Comparison of ENCODE assay signal across 17 cellular contexts in the genomic region with DNA sequence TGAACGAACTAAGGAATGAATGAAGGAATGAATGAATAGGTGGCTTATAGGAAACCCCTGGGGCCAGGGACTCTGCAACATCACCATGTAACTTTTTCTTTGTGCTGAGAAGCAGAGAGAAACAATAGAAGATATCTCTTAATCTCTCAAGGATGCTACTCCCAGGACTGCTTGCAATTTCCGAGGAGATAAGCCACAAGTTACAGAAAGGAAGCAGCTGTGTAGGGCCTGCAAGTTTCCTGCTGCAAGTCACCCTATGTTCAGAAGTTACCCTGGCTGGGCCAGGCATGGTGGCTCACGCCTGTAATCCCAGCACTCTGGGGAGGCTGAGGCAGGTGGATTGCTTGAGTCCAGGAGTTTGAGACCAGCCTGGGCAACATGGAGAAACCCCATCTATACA. TPM values are rescaled to one million over a fixed set of nuclear protein-coding genes. Genes with fewer than 3 reads are reported as not detected.
A peak's percentile ranks its signal among the peaks of the same experiment; 100 is the strongest.
DNase-seq lines count a peak whose midpoint lies in the region; ATAC-seq, FAIRE-seq and TF ChIP-seq lines count a peak whose summit lies in the region.
"Had no signal": no experiment of that assay in that cellular context is flagged by ENCODE, and none has a peak within 500 bp of the region (broad histone marks: within the 10 kb centered on the region; RNA-seq: fewer than 3 reads in every experiment).

No MANE protein-coding gene starts in this region.

- H3K4me3 ChIP-seq in GM23338 (no peak overlapping the region), HepG2 (replicated peaks in 1 of 3; ENCODE audit: insufficient read depth in 1 of 3, low read depth in 2 of 3, low read length in 3 of 3) (no peak overlapping the region), coronary artery (no peak overlapping the region), SJCRH30 (no peak overlapping the region)
- H3K4me3 ChIP-seq: left ventricle myocardium inferior had no signal

- CTCF ChIA-PET in HepG2 (lab: Yijun Ruan, JAX; ENCODE audit: low intra/inter-chr PET ratio, low total read pairs), result no interaction called here

- H3K4me3 Mint-ChIP-seq in CD14-positive monocyte, result peak overlapping the region in 1 of 2 donors; percentile 89
- H3K4me3 Mint-ChIP-seq in GM23338, result no peak overlapping the region
- H3K4me3 Mint-ChIP-seq in T-helper 2 cell treated with Interferon-gamma antibody and Interleukin-4, amounts not matched to agents 5 μg/mL and 100 μg/mL, for 36 hours, result peak overlapping the region; percentile 25
- H3K4me3 Mint-ChIP-seq: activated naive CD8-positive, alpha-beta T cell treated with anti-CD3 and anti-CD28 coated beads, Interleukin-2, amount 50 U/mL, for 24 hours; effector memory CD8-positive, alpha-beta T cell had no signal

- H3K9me3 Mint-ChIP-seq in CD14-positive monocyte, result peaks cover 0 to 2% (median 0%) of the 10 kb centered on the region in 7 donors
- H3K9me3 Mint-ChIP-seq in GM23338, result no peaks in the 10 kb centered on the region; the same call in 2 of the 3 replicates
- H3K9me3 Mint-ChIP-seq in T-helper 2 cell treated with Interferon-gamma antibody and Interleukin-4, amounts not matched to agents 5 μg/mL and 100 μg/mL, for 36 hours, result no peaks in the 10 kb centered on the region
- H3K9me3 Mint-ChIP-seq: activated naive CD8-positive, alpha-beta T cell treated with anti-CD3 and anti-CD28 coated beads, Interleukin-2, amount 50 U/mL, for 24 hours; effector memory CD8-positive, alpha-beta T cell had no signal

- BruUV-seq in HepG2 (replicated peaks; lab: Mats Ljungman, UMichigan), result TSS peak; percentile 43

- H3K27ac Mint-ChIP-seq in CD14-positive monocyte (peak overlapping the region in 6 of 7 donors; percentile 80 to 90 (median 86)), GM23338 (no peak overlapping the region)
- peak overlapping the region; percentile 4 for H3K27ac Mint-ChIP-seq in T-helper 2 cell treated with Interferon-gamma antibody and Interleukin-4, amounts not matched to agents 5 μg/mL and 100 μg/mL, for 36 hours
- H3K27ac Mint-ChIP-seq: activated naive CD8-positive, alpha-beta T cell treated with anti-CD3 and anti-CD28 coated beads, Interleukin-2, amount 50 U/mL, for 24 hours; effector memory CD8-positive, alpha-beta T cell had no signal

- H3K9ac ChIP-seq in HepG2 (ENCODE audit: insufficient read depth, low read depth, low read length), result no peak overlapping the region

- in situ Hi-C loops in HepG2 (cut with HindIII; ENCODE audit: extremely low pct_ligation_motif_present, low pct_unique_long_range_greater_than_20kb), result no loop called here

- H3F3A ChIP-seq in GM23338 (replicated peaks; ENCODE audit: low read depth), result no peaks in the 10 kb centered on the region

- POLR2A ChIA-PET in HepG2 (lab: Yijun Ruan, JAX), result interaction anchor here (0.6 kb wide), 1 partner anchor 11 kb away, joined by 3 read pairs; no protein-coding TSS in a partner anchor

- H3K9me3 ChIP-seq in HepG2 (ENCODE audit: low read length) (no peaks in the 10 kb centered on the region), SJCRH30 (replicated peaks) (no peaks in the 10 kb centered on the region)
- H3K9me3 ChIP-seq: left ventricle myocardium inferior had no signal

- H4K20me1 ChIP-seq in GM23338 (replicated peaks; ENCODE audit: insufficient read depth), result no peaks in the 10 kb centered on the region
- no peaks in the 10 kb centered on the region for H4K20me1 ChIP-seq in HepG2 (ENCODE audit: insufficient read depth, low read length)

- DNase-seq in CD14-positive monocyte (ENCODE audit: low spot score), result no peak
- no peak for DNase-seq in GM23338 (ENCODE audit: low spot score)
- no peak for DNase-seq in T-helper 2 cell treated with Interferon-gamma antibody and Interleukin-4, amounts not matched to agents 5 μg/mL and 100 μg/mL, for 36 hours (ENCODE audit: low spot score)
- no peak for DNase-seq in HepG2 (ENCODE audit: low spot score)
- no peak for DNase-seq in coronary artery (ENCODE audit: low spot score)
- no peak for DNase-seq in RPMI8226
- DNase-seq in SJCRH30, result no peak
- DNase-seq: activated naive CD8-positive, alpha-beta T cell treated with anti-CD3 and anti-CD28 coated beads, Interleukin-2, amount 50 U/mL, for 24 hours; activated T-cell treated with anti-CD3 and anti-CD28 coated beads for 4 hours; DMS 273 treated with DMSO at 0.1 percent for 48 hours; effector memory CD8-positive, alpha-beta T cell; foreskin fibroblast; left ventricle myocardium inferior; NCI-H2029; NCI-H510A treated with DMSO at 0.1 percent for 48 hours; SW 1271 had no signal

- WGBS in HepG2 (ENCODE audit: low lambda C conversion rate), result 90% methylated on average over 3 of the region's 3 CpGs

- H3K4me1 ChIP-seq in GM23338 (ENCODE audit: insufficient read depth) (peaks cover 4% of the 10 kb centered on the region; the same call in 1 of the 2 replicates), HepG2 (ENCODE audit: insufficient read depth, low read length) (peaks cover 15% of the 10 kb centered on the region), SJCRH30 (0 out of 2 replicates have a peak, but pooled peaks cover 3% of the 10 kb centered on the region)

- no peak overlapping the region for H3K27ac ChIP-seq in GM23338 (ENCODE audit: low read depth)
- H3K27ac ChIP-seq in HepG2 (ENCODE audit: extremely low read length, insufficient read depth, low read length), result no peak overlapping the region
- no peak overlapping the region for H3K27ac ChIP-seq in coronary artery
- H3K27ac ChIP-seq in SJCRH30, result no peak overlapping the region
- H3K27ac ChIP-seq: left ventricle myocardium inferior had no signal

- intact Hi-C loops in CD14-positive monocyte (cut with micrococcal nuclease), result no loop called here
- intact Hi-C loops in HepG2 (cut with micrococcal nuclease; ENCODE audit: unreplicated experiment), result no loop called here

- TF ChIP-seq POLR2A in HepG2 (IDR thresholded peaks at IDR 0.05; ENCODE audit: insufficient read depth in 1 of 2, low read depth in 2 of 2, low read length in 2 of 2), result no peak

- H3K36me3 ChIP-seq in GM23338 (ENCODE audit: insufficient read depth) (no peaks in the 10 kb centered on the region), HepG2 (replicated peaks in 1 of 2; ENCODE audit: control insufficient read depth in 1 of 2, insufficient read depth in 2 of 2, low read length in 2 of 2) (no peaks in the 10 kb centered on the region), SJCRH30 (no peaks in the 10 kb centered on the region)
- H3K36me3 ChIP-seq: left ventricle myocardium inferior had no signal

- H3K27me3 ChIP-seq in GM23338 (ENCODE audit: insufficient read depth) (no peaks in the 10 kb centered on the region), HepG2 (ENCODE audit: control insufficient read depth in 1 of 2, insufficient read depth in 2 of 2, low read length in 2 of 2) (no peaks in the 10 kb centered on the region), SJCRH30 (no peaks in the 10 kb centered on the region)

- TF ChIP-seq RAD21 in HepG2 (CRISPR knock-in tag; IDR thresholded peaks at IDR 0.05), result no peak

- no peaks in the 10 kb centered on the region for H3K9me2 ChIP-seq in GM23338 (ENCODE audit: insufficient read depth)

- TF ChIP-seq CTCF in CD14-positive monocyte (IDR thresholded peaks at IDR 0.05) (no peak), GM23338 (conservative IDR thresholded peaks at IDR 0.05; ENCODE audit: low read depth in 2 of 2) (no peak), HepG2 (CRISPR knock-in tag; IDR thresholded peaks at IDR 0.05) (no peak), coronary artery (IDR thresholded peaks at IDR 0.05) (no peak)

- H3K4me1 Mint-ChIP-seq in CD14-positive monocyte (peaks cover 22% of the 10 kb centered on the region), GM23338 (peaks cover 6% of the 10 kb centered on the region)
- peaks cover 11% of the 10 kb centered on the region for H3K4me1 Mint-ChIP-seq in T-helper 2 cell treated with Interferon-gamma antibody and Interleukin-4, amounts not matched to agents 5 μg/mL and 100 μg/mL, for 36 hours (ENCODE audit: low read depth)

- no peak overlapping the region for H2AFZ ChIP-seq in GM23338
- H2AFZ ChIP-seq in HepG2 (ENCODE audit: low read length), result no peak overlapping the region

- H3K36me3 Mint-ChIP-seq in CD14-positive monocyte, result peaks cover 2 to 3% of the 10 kb centered on the region in 2 donors
- H3K36me3 Mint-ChIP-seq in GM23338 (ENCODE audit: low read depth), result no peaks in the 10 kb centered on the region
- no peaks in the 10 kb centered on the region for H3K36me3 Mint-ChIP-seq in T-helper 2 cell treated with Interferon-gamma antibody and Interleukin-4, amounts not matched to agents 5 μg/mL and 100 μg/mL, for 36 hours (ENCODE audit: low read depth)

- TF ChIP-seq EP300 in HepG2 (IDR thresholded peaks at IDR 0.05; ENCODE audit: low read depth in 2 of 2, low read length in 2 of 2), result no peak
- no peak for TF ChIP-seq EP300 in HepG2 (CRISPR knock-in tag; IDR thresholded peaks at IDR 0.05; ENCODE audit: borderline replicate concordance)

- H3K4me2 ChIP-seq in GM23338 (0 out of 2 replicates have a peak overlapping the region, but pooled peaks have one; percentile 31), HepG2 (ENCODE audit: low read depth, low read length) (no peak overlapping the region)

- H3K79me2 ChIP-seq in GM23338 (replicated peaks; ENCODE audit: insufficient read depth) (no peaks in the 10 kb centered on the region), HepG2 (ENCODE audit: insufficient read depth, low read length) (no peaks in the 10 kb centered on the region)

- H3K27me3 Mint-ChIP-seq in CD14-positive monocyte (ENCODE audit: low read depth in 3 of 3) (no peaks in the 10 kb centered on the region), GM23338 (ENCODE audit: insufficient read depth, low read depth, poor library complexity) (peaks cover 2% of the 10 kb centered on the region)
- no peaks in the 10 kb centered on the region for H3K27me3 Mint-ChIP-seq in T-helper 2 cell treated with Interferon-gamma antibody and Interleukin-4, amounts not matched to agents 5 μg/mL and 100 μg/mL, for 36 hours (ENCODE audit: low read depth)
- H3K27me3 Mint-ChIP-seq: activated naive CD8-positive, alpha-beta T cell treated with anti-CD3 and anti-CD28 coated beads, Interleukin-2, amount 50 U/mL, for 24 hours; effector memory CD8-positive, alpha-beta T cell had no signal

- ATAC-seq in GM23338, result no peak
- no peak for ATAC-seq in HepG2
- ATAC-seq: activated naive CD8-positive, alpha-beta T cell treated with anti-CD3 and anti-CD28 coated beads, Interleukin-2, amount 50 U/mL, for 24 hours; effector memory CD8-positive, alpha-beta T cell had no signal

- no peak for FAIRE-seq in HepG2 (lab: Jason Lieb, UNC)
- FAIRE-seq: bronchial epithelial cell had no signal

RNA-seq across cellular contexts. Expression of a gene that starts 7.3 kb away (rescaled TPM):
- polyA plus RNA-seq in CD14-positive monocyte (1 to 10 TPM; 1.8 to 3.2 TPM), GM23338 (2016; fragmentation: Nextera tagmentation; extraction: Ambion mirVana) (4.4 and 5.2 TPM in 2 replicates), HepG2 (2011; rRNA removed) (27.3 and 27.8 TPM in 2 replicates)
- total RNA-seq in GM23338 (2014; rRNA removed; shearing (Covaris generic)), result 21.8 and 21.9 TPM in 2 replicates
- 36.6 and 44.4 TPM in 2 replicates for total RNA-seq in HepG2 (2016; rRNA removed; fragmentation: Illumina TruSeq; extraction: Trizol)
- 4.7 and 5.3 TPM in 2 replicates for total RNA-seq in HepG2 (2016; cell fraction: cytosol; rRNA removed; fragmentation: Illumina TruSeq; extraction: Trizol; ENCODE audit: low read depth)
- 37.6 and 37.9 TPM in 2 replicates for total RNA-seq in HepG2 (2016; cell fraction: insoluble cytoplasmic fraction; rRNA removed; fragmentation: Illumina TruSeq; extraction: Trizol)
- total RNA-seq in HepG2 (2016; cell fraction: membrane; rRNA removed; fragmentation: Illumina TruSeq; extraction: Trizol), result 17.4 and 17.9 TPM in 2 replicates
- 23.6 and 27.3 TPM in 2 replicates for total RNA-seq in HepG2 (2016; cell fraction: nucleus; rRNA removed; fragmentation: Illumina TruSeq; extraction: Trizol)
- polyA plus RNA-seq in HepG2 (2011; cell fraction: cytosol; rRNA removed), result 15.7 and 16.8 TPM in 2 replicates
- polyA plus RNA-seq in HepG2 (2011; cell fraction: nucleus; rRNA removed), result 36.4 and 42.5 TPM in 2 replicates
- 18.3 and 22.8 TPM in 2 replicates for polyA plus RNA-seq in HepG2 (2012)
- 2.6 TPM in 2 replicates for polyA plus RNA-seq in HepG2 (2016; cell fraction: cytosol; fragmentation: Illumina TruSeq; extraction: Trizol; ENCODE audit: low read depth)
- polyA plus RNA-seq in HepG2 (2016; cell fraction: insoluble cytoplasmic fraction; fragmentation: Illumina TruSeq; extraction: Trizol; ENCODE audit: low read depth), result 25.4 and 30.9 TPM in 2 replicates
- 6.2 and 7.0 TPM in 2 replicates for polyA plus RNA-seq in HepG2 (2016; cell fraction: membrane; fragmentation: Illumina TruSeq; extraction: Trizol; ENCODE audit: low read depth)
- 35.3 and 39.8 TPM in 2 replicates for polyA plus RNA-seq in HepG2 (2016; cell fraction: nucleus; fragmentation: Illumina TruSeq; extraction: Trizol; ENCODE audit: insufficient read depth, low read depth)
- 25.5 and 99.2 TPM in 2 replicates for polyA minus RNA-seq in HepG2 (2011; rRNA and poly(A)+ RNA removed; ENCODE audit: low replicate concordance)
- 36.0 and 39.4 TPM in 2 replicates for polyA minus RNA-seq in HepG2 (2011; cell fraction: cytosol; rRNA and poly(A)+ RNA removed)
- polyA minus RNA-seq in HepG2 (2011; cell fraction: nucleus; rRNA and poly(A)+ RNA removed), result 27.7 and 33.1 TPM in 2 replicates
- total RNA-seq in SJCRH30 (2014; rRNA removed; shearing (Covaris generic)), result 26.4 and 28.9 TPM in 2 replicates

RNA-seq across cellular contexts. Expression of a gene that starts 19.0 kb away (rescaled TPM):
- polyA plus RNA-seq in CD14-positive monocyte (10 to 100 TPM in 1 of 2 donors, 1 to 10 TPM in 1; 8.6 to 10.8 TPM), GM23338 (2016; fragmentation: Nextera tagmentation; extraction: Ambion mirVana) (1.8 and 2.8 TPM in 2 replicates), HepG2 (2011; rRNA removed) (7.9 and 9.1 TPM in 2 replicates)
- 1.2 and 1.8 TPM in 2 replicates for total RNA-seq in GM23338 (2014; rRNA removed; shearing (Covaris generic))
- total RNA-seq in HepG2 (2016; rRNA removed; fragmentation: Illumina TruSeq; extraction: Trizol), result 23.2 and 23.7 TPM in 2 replicates
- 6.5 and 6.6 TPM in 2 replicates for total RNA-seq in HepG2 (2016; cell fraction: cytosol; rRNA removed; fragmentation: Illumina TruSeq; extraction: Trizol; ENCODE audit: low read depth)
- total RNA-seq in HepG2 (2016; cell fraction: insoluble cytoplasmic fraction; rRNA removed; fragmentation: Illumina TruSeq; extraction: Trizol), result 20.8 and 26.3 TPM in 2 replicates
- total RNA-seq in HepG2 (2016; cell fraction: membrane; rRNA removed; fragmentation: Illumina TruSeq; extraction: Trizol), result 15.6 and 19.4 TPM in 2 replicates
- 14.1 and 15.3 TPM in 2 replicates for total RNA-seq in HepG2 (2016; cell fraction: nucleus; rRNA removed; fragmentation: Illumina TruSeq; extraction: Trizol)
- polyA plus RNA-seq in HepG2 (2011; cell fraction: cytosol; rRNA removed), result 6.7 and 9.3 TPM in 2 replicates
- polyA plus RNA-seq in HepG2 (2011; cell fraction: nucleus; rRNA removed), result 13.1 and 17.4 TPM in 2 replicates
- 6.2 and 7.2 TPM in 2 replicates for polyA plus RNA-seq in HepG2 (2012)
- polyA plus RNA-seq in HepG2 (2016; cell fraction: cytosol; fragmentation: Illumina TruSeq; extraction: Trizol; ENCODE audit: low read depth), result 6.5 and 8.5 TPM in 2 replicates
- 20.4 and 21.3 TPM in 2 replicates for polyA plus RNA-seq in HepG2 (2016; cell fraction: insoluble cytoplasmic fraction; fragmentation: Illumina TruSeq; extraction: Trizol; ENCODE audit: low read depth)
- polyA plus RNA-seq in HepG2 (2016; cell fraction: membrane; fragmentation: Illumina TruSeq; extraction: Trizol; ENCODE audit: low read depth), result 13.2 and 17.0 TPM in 2 replicates
- 18.0 and 19.1 TPM in 2 replicates for polyA plus RNA-seq in HepG2 (2016; cell fraction: nucleus; fragmentation: Illumina TruSeq; extraction: Trizol; ENCODE audit: insufficient read depth, low read depth)
- polyA minus RNA-seq in HepG2 (2011; rRNA and poly(A)+ RNA removed; ENCODE audit: low replicate concordance), result 15.2 and 46.1 TPM in 2 replicates
- polyA minus RNA-seq in HepG2 (2011; cell fraction: cytosol; rRNA and poly(A)+ RNA removed), result 8.3 and 11.6 TPM in 2 replicates
- polyA minus RNA-seq in HepG2 (2011; cell fraction: nucleus; rRNA and poly(A)+ RNA removed), result 23.7 and 26.3 TPM in 2 replicates
- total RNA-seq in SJCRH30 (2014; rRNA removed; shearing (Covaris generic)), result 8.9 and 9.4 TPM in 2 replicates

RNA-seq across cellular contexts. Expression of a gene that starts 43.2 kb away (rescaled TPM):
- polyA plus RNA-seq in CD14-positive monocyte (1 to 10 TPM; 3.6 to 4.0 TPM), GM23338 (2016; fragmentation: Nextera tagmentation; extraction: Ambion mirVana) (9.8 and 10.5 TPM in 2 replicates), HepG2 (2011; rRNA removed) (14.3 and 19.4 TPM in 2 replicates)
- total RNA-seq in GM23338 (2014; rRNA removed; shearing (Covaris generic)), result 19.9 and 33.0 TPM in 2 replicates
- total RNA-seq in HepG2 (2016; rRNA removed; fragmentation: Illumina TruSeq; extraction: Trizol), result 14.5 and 19.3 TPM in 2 replicates
- total RNA-seq in HepG2 (2016; cell fraction: cytosol; rRNA removed; fragmentation: Illumina TruSeq; extraction: Trizol; ENCODE audit: low read depth), result 5.8 and 5.9 TPM in 2 replicates
- total RNA-seq in HepG2 (2016; cell fraction: insoluble cytoplasmic fraction; rRNA removed; fragmentation: Illumina TruSeq; extraction: Trizol), result 15.3 and 18.9 TPM in 2 replicates
- total RNA-seq in HepG2 (2016; cell fraction: membrane; rRNA removed; fragmentation: Illumina TruSeq; extraction: Trizol), result 18.7 and 19.9 TPM in 2 replicates
- 13.9 and 16.9 TPM in 2 replicates for total RNA-seq in HepG2 (2016; cell fraction: nucleus; rRNA removed; fragmentation: Illumina TruSeq; extraction: Trizol)
- 11.6 and 15.6 TPM in 2 replicates for polyA plus RNA-seq in HepG2 (2011; cell fraction: cytosol; rRNA removed)
- 49.0 and 73.9 TPM in 2 replicates for polyA plus RNA-seq in HepG2 (2011; cell fraction: nucleus; rRNA removed)
- 26.0 and 33.6 TPM in 2 replicates for polyA plus RNA-seq in HepG2 (2012)
- 10.4 and 11.1 TPM in 2 replicates for polyA plus RNA-seq in HepG2 (2016; cell fraction: cytosol; fragmentation: Illumina TruSeq; extraction: Trizol; ENCODE audit: low read depth)
- 30.9 and 41.0 TPM in 2 replicates for polyA plus RNA-seq in HepG2 (2016; cell fraction: insoluble cytoplasmic fraction; fragmentation: Illumina TruSeq; extraction: Trizol; ENCODE audit: low read depth)
- 21.7 and 25.1 TPM in 2 replicates for polyA plus RNA-seq in HepG2 (2016; cell fraction: membrane; fragmentation: Illumina TruSeq; extraction: Trizol; ENCODE audit: low read depth)
- polyA plus RNA-seq in HepG2 (2016; cell fraction: nucleus; fragmentation: Illumina TruSeq; extraction: Trizol; ENCODE audit: insufficient read depth, low read depth), result 40.4 and 46.6 TPM in 2 replicates
- 22.5 and 47.0 TPM in 2 replicates for polyA minus RNA-seq in HepG2 (2011; rRNA and poly(A)+ RNA removed; ENCODE audit: low replicate concordance)
- polyA minus RNA-seq in HepG2 (2011; cell fraction: cytosol; rRNA and poly(A)+ RNA removed), result 15.7 and 18.9 TPM in 2 replicates
- 11.1 and 13.0 TPM in 2 replicates for polyA minus RNA-seq in HepG2 (2011; cell fraction: nucleus; rRNA and poly(A)+ RNA removed)
- 75.1 and 78.8 TPM in 2 replicates for total RNA-seq in SJCRH30 (2014; rRNA removed; shearing (Covaris generic))

RNA-seq across cellular contexts. Expression of a gene that starts 49.9 kb away (rescaled TPM):
- polyA plus RNA-seq in CD14-positive monocyte (10 to 100 TPM; 48.0 to 65.7 TPM), GM23338 (2016; fragmentation: Nextera tagmentation; extraction: Ambion mirVana) (36.1 and 36.8 TPM in 2 replicates), HepG2 (2011; rRNA removed) (31.2 and 39.2 TPM in 2 replicates)
- 63.4 and 72.0 TPM in 2 replicates for total RNA-seq in GM23338 (2014; rRNA removed; shearing (Covaris generic))
- 123 and 127 TPM in 2 replicates for total RNA-seq in HepG2 (2016; rRNA removed; fragmentation: Illumina TruSeq; extraction: Trizol)
- 91.5 and 107 TPM in 2 replicates for total RNA-seq in HepG2 (2016; cell fraction: cytosol; rRNA removed; fragmentation: Illumina TruSeq; extraction: Trizol; ENCODE audit: low read depth)
- 126 TPM in 2 replicates for total RNA-seq in HepG2 (2016; cell fraction: insoluble cytoplasmic fraction; rRNA removed; fragmentation: Illumina TruSeq; extraction: Trizol)
- 107 and 121 TPM in 2 replicates for total RNA-seq in HepG2 (2016; cell fraction: membrane; rRNA removed; fragmentation: Illumina TruSeq; extraction: Trizol)
- total RNA-seq in HepG2 (2016; cell fraction: nucleus; rRNA removed; fragmentation: Illumina TruSeq; extraction: Trizol), result 89.8 and 90.2 TPM in 2 replicates
- polyA plus RNA-seq in HepG2 (2011; cell fraction: cytosol; rRNA removed), result 23.0 and 31.7 TPM in 2 replicates
- polyA plus RNA-seq in HepG2 (2011; cell fraction: nucleus; rRNA removed), result 41.6 and 42.6 TPM in 2 replicates
- 57.3 and 61.8 TPM in 2 replicates for polyA plus RNA-seq in HepG2 (2012)
- polyA plus RNA-seq in HepG2 (2016; cell fraction: cytosol; fragmentation: Illumina TruSeq; extraction: Trizol; ENCODE audit: low read depth), result 37.8 and 43.1 TPM in 2 replicates
- 105 and 120 TPM in 2 replicates for polyA plus RNA-seq in HepG2 (2016; cell fraction: insoluble cytoplasmic fraction; fragmentation: Illumina TruSeq; extraction: Trizol; ENCODE audit: low read depth)
- 70.7 and 71.1 TPM in 2 replicates for polyA plus RNA-seq in HepG2 (2016; cell fraction: membrane; fragmentation: Illumina TruSeq; extraction: Trizol; ENCODE audit: low read depth)
- polyA plus RNA-seq in HepG2 (2016; cell fraction: nucleus; fragmentation: Illumina TruSeq; extraction: Trizol; ENCODE audit: insufficient read depth, low read depth), result 77.9 and 84.3 TPM in 2 replicates
- 24.2 and 40.6 TPM in 2 replicates for polyA minus RNA-seq in HepG2 (2011; rRNA and poly(A)+ RNA removed; ENCODE audit: low replicate concordance)
- polyA minus RNA-seq in HepG2 (2011; cell fraction: cytosol; rRNA and poly(A)+ RNA removed), result 23.3 and 28.9 TPM in 2 replicates
- polyA minus RNA-seq in HepG2 (2011; cell fraction: nucleus; rRNA and poly(A)+ RNA removed), result 83.4 and 101 TPM in 2 replicates
- total RNA-seq in SJCRH30 (2014; rRNA removed; shearing (Covaris generic)), result 48.0 and 57.9 TPM in 2 replicates

RNA-seq across cellular contexts. Expression of a gene that starts 52.8 kb away (rescaled TPM):
- polyA plus RNA-seq in CD14-positive monocyte (1 to 10 TPM; 1.1 to 1.4 TPM), GM23338 (2016; fragmentation: Nextera tagmentation; extraction: Ambion mirVana) (9.5 and 10.8 TPM in 2 replicates), HepG2 (2011; rRNA removed) (10.4 and 15.6 TPM in 2 replicates)
- total RNA-seq in GM23338 (2014; rRNA removed; shearing (Covaris generic)), result 44.3 and 52.1 TPM in 2 replicates
- 42.9 and 54.5 TPM in 2 replicates for total RNA-seq in HepG2 (2016; rRNA removed; fragmentation: Illumina TruSeq; extraction: Trizol)
- 12.7 and 12.9 TPM in 2 replicates for total RNA-seq in HepG2 (2016; cell fraction: cytosol; rRNA removed; fragmentation: Illumina TruSeq; extraction: Trizol; ENCODE audit: low read depth)
- 42.6 and 53.4 TPM in 2 replicates for total RNA-seq in HepG2 (2016; cell fraction: insoluble cytoplasmic fraction; rRNA removed; fragmentation: Illumina TruSeq; extraction: Trizol)
- 44.1 and 47.1 TPM in 2 replicates for total RNA-seq in HepG2 (2016; cell fraction: membrane; rRNA removed; fragmentation: Illumina TruSeq; extraction: Trizol)
- total RNA-seq in HepG2 (2016; cell fraction: nucleus; rRNA removed; fragmentation: Illumina TruSeq; extraction: Trizol), result 22.9 and 28.9 TPM in 2 replicates
- polyA plus RNA-seq in HepG2 (2011; cell fraction: cytosol; rRNA removed), result 13.3 and 14.8 TPM in 2 replicates
- 19.0 and 20.4 TPM in 2 replicates for polyA plus RNA-seq in HepG2 (2011; cell fraction: nucleus; rRNA removed)
- 20.0 and 24.1 TPM in 2 replicates for polyA plus RNA-seq in HepG2 (2012)
- 11.2 and 11.4 TPM in 2 replicates for polyA plus RNA-seq in HepG2 (2016; cell fraction: cytosol; fragmentation: Illumina TruSeq; extraction: Trizol; ENCODE audit: low read depth)
- polyA plus RNA-seq in HepG2 (2016; cell fraction: insoluble cytoplasmic fraction; fragmentation: Illumina TruSeq; extraction: Trizol; ENCODE audit: low read depth), result 37.8 and 42.0 TPM in 2 replicates
- 28.4 and 33.6 TPM in 2 replicates for polyA plus RNA-seq in HepG2 (2016; cell fraction: membrane; fragmentation: Illumina TruSeq; extraction: Trizol; ENCODE audit: low read depth)
- 36.6 and 38.3 TPM in 2 replicates for polyA plus RNA-seq in HepG2 (2016; cell fraction: nucleus; fragmentation: Illumina TruSeq; extraction: Trizol; ENCODE audit: insufficient read depth, low read depth)
- 40.5 and 51.2 TPM in 2 replicates for polyA minus RNA-seq in HepG2 (2011; rRNA and poly(A)+ RNA removed; ENCODE audit: low replicate concordance)
- polyA minus RNA-seq in HepG2 (2011; cell fraction: cytosol; rRNA and poly(A)+ RNA removed), result 17.9 and 18.5 TPM in 2 replicates
- polyA minus RNA-seq in HepG2 (2011; cell fraction: nucleus; rRNA and poly(A)+ RNA removed), result 16.0 and 16.7 TPM in 2 replicates
- 34.6 and 36.7 TPM in 2 replicates for total RNA-seq in SJCRH30 (2014; rRNA removed; shearing (Covaris generic))
